9 cellular contexts compared by ENCODE assay signal in genomic region chr14:91369628-91370445, GRCh38. TPM values are rescaled to one million over a fixed set of nuclear protein-coding genes. Genes with fewer than 3 reads are reported as not detected.
A peak's percentile ranks its signal among the peaks of the same experiment; 100 is the strongest.
DNase-seq lines count a peak whose midpoint lies in the region; ATAC-seq, FAIRE-seq and TF ChIP-seq lines count a peak whose summit lies in the region.
"Had no signal": no experiment of that assay in that cellular context is flagged by ENCODE, and none has a peak within 500 bp of the region (broad histone marks: within the 10 kb centered on the region; RNA-seq: fewer than 3 reads in every experiment).

No MANE protein-coding gene starts in this region.

- H3K27ac ChIP-seq in esophagus squamous epithelium (peak overlapping the region; percentile 66 to 83 (median 74)), subcutaneous abdominal adipose tissue (ENCODE audit: low read depth, low read length) (peak overlapping the region; percentile 40)
- H3K27ac ChIP-seq: HL-60 had no signal

- H3K4me3 ChIP-seq in esophagus squamous epithelium: peak overlapping the region in 2 of 4 donors; percentile 16 to 35
- H3K4me3 ChIP-seq in subcutaneous abdominal adipose tissue (ENCODE audit: low read depth in 1 of 5, low read length in 5 of 5): no peak overlapping the region

- whole genome bisulfite sequencing in esophagus squamous epithelium, 2 donors: 7 to 37% methylated on average over 4 to 12 of the region's 24 CpGs

- TF ChIP-seq CTCF in esophagus squamous epithelium (IDR thresholded peaks at IDR 0.05): peak in 1 of 6 experiments; percentile 27

- H3K27me3 Mint-ChIP-seq in activated CD8-positive, alpha-beta memory T cell treated with anti-CD3 and anti-CD28 coated beads, Interleukin-2, amount 10 ng/mL, durations not matched to agents 7 days and 5 days: no peaks in the 10 kb centered on the region
- no peaks in the 10 kb centered on the region for H3K27me3 Mint-ChIP-seq in T-helper 2 cell treated with Interferon-gamma antibody and Interleukin-4, amounts not matched to agents 5 μg/mL and 100 μg/mL, for 36 hours (ENCODE audit: low read depth)

- TF ChIP-seq POLR2A in esophagus squamous epithelium (IDR thresholded peaks at IDR 0.05): no peak

- H3K4me1 ChIP-seq in esophagus squamous epithelium (peaks cover 49 to 84% (median 61%) of the 10 kb centered on the region in 3 donors), subcutaneous abdominal adipose tissue (ENCODE audit: control insufficient read depth in 5 of 5, insufficient read depth in 5 of 5, low read length in 5 of 5) (peaks cover 0 to 76% (median 29%) of the 10 kb centered on the region in 5 donors)

- no peak for ATAC-seq in activated CD8-positive, alpha-beta memory T cell treated with anti-CD3 and anti-CD28 coated beads, Interleukin-2, amount 10 ng/mL, durations not matched to agents 7 days and 5 days
- no peak for ATAC-seq in HG02623 (IDR thresholded peaks at IDR 0.05; ENCODE audit: unreplicated experiment)

- peak overlapping the region; percentile 52 for H3K4me3 Mint-ChIP-seq in activated CD8-positive, alpha-beta memory T cell treated with anti-CD3 and anti-CD28 coated beads, Interleukin-2, amount 10 ng/mL, durations not matched to agents 7 days and 5 days
- peak overlapping the region; percentile 78 for H3K4me3 Mint-ChIP-seq in T-helper 2 cell treated with Interferon-gamma antibody and Interleukin-4, amounts not matched to agents 5 μg/mL and 100 μg/mL, for 36 hours

- H3K27me3 ChIP-seq in esophagus squamous epithelium: no peaks in the 10 kb centered on the region
- peaks cover 0 to 3% (median 0%) of the 10 kb centered on the region in 5 donors for H3K27me3 ChIP-seq in subcutaneous abdominal adipose tissue (ENCODE audit: control insufficient read depth in 5 of 5, insufficient read depth in 4 of 5, low read length in 5 of 5)

- H3K27ac Mint-ChIP-seq in activated CD8-positive, alpha-beta memory T cell treated with anti-CD3 and anti-CD28 coated beads, Interleukin-2, amount 10 ng/mL, durations not matched to agents 7 days and 5 days: peak overlapping the region; percentile 91
- H3K27ac Mint-ChIP-seq in T-helper 2 cell treated with Interferon-gamma antibody and Interleukin-4, amounts not matched to agents 5 μg/mL and 100 μg/mL, for 36 hours: peak overlapping the region; percentile 84

- H3K36me3 ChIP-seq in esophagus squamous epithelium (no peaks in the 10 kb centered on the region), subcutaneous abdominal adipose tissue (ENCODE audit: control insufficient read depth in 5 of 5, insufficient read depth in 5 of 5, low read length in 5 of 5) (no peaks in the 10 kb centered on the region)

- DNase-seq in activated CD8-positive, alpha-beta memory T cell treated with anti-CD3 and anti-CD28 coated beads, Interleukin-2, amount 10 ng/mL, durations not matched to agents 7 days and 5 days: no peak
- no peak for DNase-seq in activated CD8-positive, alpha-beta memory T cell treated with anti-CD3 and anti-CD28 coated beads, Interleukin-2, amount 50 U/mL, for 48 hours
- peak; percentile 70 for DNase-seq in T-helper 2 cell treated with Interferon-gamma antibody and Interleukin-4, amounts not matched to agents 5 μg/mL and 100 μg/mL, for 36 hours (ENCODE audit: low spot score)
- DNase-seq in esophagus squamous epithelium (lab: John Stamatoyannopoulos, UW): no peak
- DNase-seq in amniotic stem cell (lab: John Stamatoyannopoulos, UW): no peak
- no peak for DNase-seq in HTR-8/SVneo (ENCODE audit: insufficient read length, low spot score)

- CTCF ChIA-PET in activated CD8-positive, alpha-beta memory T cell treated with anti-CD3 and anti-CD28 coated beads, Interleukin-2, amount 10 ng/mL, durations not matched to agents 7 days and 5 days (lab: Charles Lee): interaction anchor here (1.0 to 16.4 kb wide), 4 partner anchors 16 to 49 kb away, joined by 4 to 238 read pairs (median 23); no protein-coding TSS in a partner anchor

- peaks cover 14% of the 10 kb centered on the region for H3K36me3 Mint-ChIP-seq in activated CD8-positive, alpha-beta memory T cell treated with anti-CD3 and anti-CD28 coated beads, Interleukin-2, amount 10 ng/mL, durations not matched to agents 7 days and 5 days
- H3K36me3 Mint-ChIP-seq in T-helper 2 cell treated with Interferon-gamma antibody and Interleukin-4, amounts not matched to agents 5 μg/mL and 100 μg/mL, for 36 hours (ENCODE audit: low read depth): peaks cover 27% of the 10 kb centered on the region

- no peaks in the 10 kb centered on the region for H3K9me3 Mint-ChIP-seq in activated CD8-positive, alpha-beta memory T cell treated with anti-CD3 and anti-CD28 coated beads, Interleukin-2, amount 10 ng/mL, durations not matched to agents 7 days and 5 days (ENCODE audit: low read depth)
- H3K9me3 Mint-ChIP-seq in T-helper 2 cell treated with Interferon-gamma antibody and Interleukin-4, amounts not matched to agents 5 μg/mL and 100 μg/mL, for 36 hours: no peaks in the 10 kb centered on the region

- H3K9me3 ChIP-seq in esophagus squamous epithelium: no peaks in the 10 kb centered on the region
- no peaks in the 10 kb centered on the region for H3K9me3 ChIP-seq in subcutaneous abdominal adipose tissue (ENCODE audit: control insufficient read depth in 5 of 5, low read length in 5 of 5)

- peak overlapping the region in 1 of 5 donors; percentile 55 for H3K9ac ChIP-seq in subcutaneous abdominal adipose tissue (ENCODE audit: low read length in 5 of 5)

- peaks cover 99% of the 10 kb centered on the region for H3K4me1 Mint-ChIP-seq in activated CD8-positive, alpha-beta memory T cell treated with anti-CD3 and anti-CD28 coated beads, Interleukin-2, amount 10 ng/mL, durations not matched to agents 7 days and 5 days
- peaks cover 92% of the 10 kb centered on the region for H3K4me1 Mint-ChIP-seq in T-helper 2 cell treated with Interferon-gamma antibody and Interleukin-4, amounts not matched to agents 5 μg/mL and 100 μg/mL, for 36 hours (ENCODE audit: low read depth)

- intact Hi-C loops in esophagus squamous epithelium (cut with DNase I): loop anchor here (10.0 kb wide), 1 partner anchor 45 kb away; the partner anchor contains the start of gene CCDC88C

- FAIRE-seq in HTR-8/SVneo (lab: Jason Lieb, UNC): no peak

RNA-seq across cellular contexts. Expression of gene CCDC88C, which starts 47.8 kb away (rescaled TPM):
- total RNA-seq in activated CD8-positive, alpha-beta memory T cell treated with anti-CD3 and anti-CD28 coated beads, Interleukin-2, amount 10 ng/mL, durations not matched to agents 7 days and 5 days: 100 to 1,000 TPM; 151 to 214 TPM
- total RNA-seq in esophagus squamous epithelium: 10 to 100 TPM; 23.2 to 31.5 (median 29.9) TPM

Comparison
In these comparisons a context has a peak if more than half of its experiments do, and no peak if none do; other contexts are left out.
1. RNA of gene CCDC88C, which starts 47.8 kb away (total RNA-seq): 151 to 214 TPM in activated CD8-positive, alpha-beta memory T cell treated with anti-CD3 and anti-CD28 coated beads, Interleukin-2, amount 10 ng/mL, durations not matched to agents 7 days and 5 days; 23.2 to 31.5 TPM in esophagus squamous epithelium; every median in the first group is over 4 times any median in the second.